Comparison of ENCODE assay signal across 8 cellular contexts in the genomic region with DNA sequence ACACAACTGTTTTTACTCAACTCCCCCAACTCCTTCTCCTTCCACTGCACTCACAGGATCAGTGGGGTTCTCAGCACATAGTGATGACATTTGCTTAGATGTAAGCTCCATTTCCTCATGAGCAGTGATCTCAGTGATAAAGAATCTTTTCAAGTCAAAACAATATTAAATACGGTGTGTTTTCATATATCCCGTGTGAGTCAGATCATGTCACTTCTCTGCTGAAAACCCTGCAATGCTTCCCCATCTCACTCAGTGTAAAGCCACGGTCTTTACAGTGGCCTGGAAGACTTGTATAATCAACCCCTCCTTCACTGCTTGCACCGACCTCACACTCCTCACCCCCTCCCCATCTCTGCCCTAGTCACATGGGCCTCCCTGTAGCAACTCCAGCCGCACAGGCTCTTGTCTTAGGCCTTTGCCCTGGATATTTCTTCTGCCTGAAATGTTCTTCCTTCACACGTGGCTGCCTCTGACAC.
A peak's percentile ranks its signal among the peaks of the same experiment; 100 is the strongest.
DNase-seq lines count a peak whose midpoint lies in the region; ATAC-seq, FAIRE-seq and TF ChIP-seq lines count a peak whose summit lies in the region.

No MANE protein-coding gene starts in this region.

- peaks cover 15% of the 10 kb centered on the region for H3K4me1 Mint-ChIP-seq in osteocyte (ENCODE audit: unreplicated experiment)

- no peaks in the 10 kb centered on the region for H3K36me3 Mint-ChIP-seq in osteocyte (ENCODE audit: unreplicated experiment)

- peak overlapping the region; percentile 40 for H3K27ac Mint-ChIP-seq in osteocyte (ENCODE audit: unreplicated experiment)

- H3K4me3 Mint-ChIP-seq in osteocyte (ENCODE audit: unreplicated experiment), result no peak overlapping the region

- ATAC-seq in HG03520 (IDR thresholded peaks at IDR 0.05; ENCODE audit: unreplicated experiment) (no peak), HG03460 (IDR thresholded peaks at IDR 0.05; ENCODE audit: unreplicated experiment) (no peak)

- FAIRE-seq in D721Med (lab: Jason Lieb, UNC), result no peak

- H3K27me3 Mint-ChIP-seq in osteocyte (ENCODE audit: unreplicated experiment), result no peaks in the 10 kb centered on the region

- peak; percentile 93 for DNase-seq in EL
- peak; percentile 62 for DNase-seq in SK-N-DZ (ENCODE audit: low spot score)
- DNase-seq in fibroblast of peridontal ligament (ENCODE audit: extremely low read depth), result peak; percentile 86
- no peak for DNase-seq in osteocyte (ENCODE audit: extremely low spot score, unreplicated experiment)
- no peak for DNase-seq in SIG-M5 (lab: John Stamatoyannopoulos, UW)
- no peak for DNase-seq in D721Med (ENCODE audit: insufficient read length, low spot score)

- TF ChIP-seq CTCF in osteocyte (IDR thresholded peaks at IDR 0.05) (no peak), D721Med (IDR thresholded peaks at IDR 0.05; ENCODE audit: insufficient read depth, missing control alignments) (no peak)

- H3K9me3 Mint-ChIP-seq in osteocyte (ENCODE audit: unreplicated experiment), result no peaks in the 10 kb centered on the region

Comparison
In these comparisons a context has a peak if more than half of its experiments do, and no peak if none do; other contexts are left out.
1. DNase-seq: peak in EL (single experiment), SK-N-DZ (single experiment) and fibroblast of peridontal ligament (single experiment); none in osteocyte (single experiment), SIG-M5 (single experiment) and D721Med (single experiment).